Comparison of ENCODE assay signal across 7 cellular contexts in genomic region chr16:13036600-13036999, GRCh38.
DNase-seq lines count a peak whose midpoint lies in the region; ATAC-seq and TF ChIP-seq lines count a peak whose summit lies in the region.

No MANE protein-coding gene starts in this region.

- no peak overlapping the region for H3K27ac Mint-ChIP-seq in progenitor cell of endocrine pancreas

- H3K27me3 ChIP-seq in HCT116 (ENCODE audit: insufficient read depth, low read length) (no peaks in the 10 kb centered on the region), NT2/D1 (ENCODE audit: insufficient read depth, insufficient read length) (no peaks in the 10 kb centered on the region)

- BruUV-seq in HCT116 (replicated peaks; lab: Mats Ljungman, UMichigan), result no TSS peak

- no peaks in the 10 kb centered on the region for H3K36me3 Mint-ChIP-seq in progenitor cell of endocrine pancreas (ENCODE audit: insufficient read depth)

- no peaks in the 10 kb centered on the region for H3K27me3 Mint-ChIP-seq in progenitor cell of endocrine pancreas

- H3K4me3 Mint-ChIP-seq in progenitor cell of endocrine pancreas (ENCODE audit: low read depth), result no peak overlapping the region

- POLR2A ChIA-PET in HCT116 (lab: Charles Lee), result no interaction called here

- intact Hi-C loops in HCT116 (cut with micrococcal nuclease), result no loop called here

- H3K4me3 ChIP-seq in HCT116 (replicated peaks in 1 of 2; ENCODE audit: low read depth in 1 of 2, low read length in 2 of 2) (no peak overlapping the region), NT2/D1 (ENCODE audit: insufficient read length, low read depth) (no peak overlapping the region)

- H3K9ac ChIP-seq in HCT116 (ENCODE audit: low read length) (no peak overlapping the region), NT2/D1 (ENCODE audit: insufficient read length, low read depth) (no peak overlapping the region)

- RAD21 ChIA-PET in HCT116 (lab: Charles Lee; ENCODE audit: low non-redundant PET in 1 of 2, low total read pairs in 2 of 2, uncharacterized antibody in 2 of 2, unreplicated experiment in 2 of 2), result no interaction called here

- TF ChIP-seq CTCF in HCT116 (IDR thresholded peaks at IDR 0.05 in 2 of 3, conservative IDR thresholded peaks at IDR 0.05 in 1 of 3; ENCODE audit: borderline replicate concordance in 1 of 3, insufficient read depth in 1 of 3, low read depth in 2 of 3, low read length in 2 of 3), result no peak
- no peak for TF ChIP-seq CTCF in progenitor cell of endocrine pancreas (IDR thresholded peaks at IDR 0.05; ENCODE audit: unreplicated experiment)

- no peaks in the 10 kb centered on the region for H3K9me2 ChIP-seq in HCT116 (ENCODE audit: insufficient read depth)

- no peaks in the 10 kb centered on the region for H3K79me2 ChIP-seq in HCT116 (ENCODE audit: insufficient read depth, low read length)

- H2AFZ ChIP-seq in HCT116 (ENCODE audit: low read depth, low read length, poor library complexity, severe bottlenecking), result no peak overlapping the region

- no peak for TF ChIP-seq RAD21 in HCT116 (IDR thresholded peaks at IDR 0.05; ENCODE audit: low read depth)

- H3K9me3 ChIP-seq in HCT116 (ENCODE audit: control insufficient read depth in 1 of 2, insufficient read depth in 1 of 2, low read depth in 1 of 2, low read length in 2 of 2) (no peaks in the 10 kb centered on the region), NT2/D1 (ENCODE audit: insufficient read depth, low read length) (no peaks in the 10 kb centered on the region)

- H3K9me3 Mint-ChIP-seq in progenitor cell of endocrine pancreas (ENCODE audit: low read depth), result peaks cover 4% of the 10 kb centered on the region

- TF ChIP-seq POLR2A in HCT116 (IDR thresholded peaks at IDR 0.05; ENCODE audit: borderline replicate concordance, extremely low read depth, insufficient read depth, insufficient read length), result no peak

- no peaks in the 10 kb centered on the region for H3K4me1 ChIP-seq in HCT116 (ENCODE audit: control insufficient read depth in 1 of 2, insufficient read depth in 2 of 2, low read length in 2 of 2)
- no peaks in the 10 kb centered on the region for H3K4me1 ChIP-seq in NT2/D1 (ENCODE audit: insufficient read depth, insufficient read length)

- H3K27ac ChIP-seq in HCT116 (ENCODE audit: low read depth, low read length) (no peak overlapping the region), caudate nucleus (ENCODE audit: low read depth, low read length) (no peak overlapping the region)

- DNase-seq in HCT116 (ENCODE audit: low read depth, low spot score) (no peak), NT2/D1 (ENCODE audit: low read depth, low spot score) (peak; percentile 66), dermis blood vessel endothelial cell (peak; percentile 49), progenitor cell of endocrine pancreas (ENCODE audit: low spot score, unreplicated experiment) (peak; percentile 56), caudate nucleus (lab: John Stamatoyannopoulos, UW) (no peak)
- no peak for DNase-seq in effector CD8-positive, alpha-beta T cell (lab: John Stamatoyannopoulos, UW)

- no peaks in the 10 kb centered on the region for H3K36me3 ChIP-seq in HCT116 (ENCODE audit: control insufficient read depth in 1 of 2, insufficient read depth in 2 of 2, low read length in 2 of 2)
- H3K36me3 ChIP-seq in NT2/D1 (ENCODE audit: insufficient read depth, insufficient read length, low read length), result no peaks in the 10 kb centered on the region

- no peaks in the 10 kb centered on the region for H4K20me1 ChIP-seq in HCT116 (ENCODE audit: insufficient read depth)

- ATAC-seq in HCT116 (no peak), HG03045 (IDR thresholded peaks at IDR 0.05; ENCODE audit: unreplicated experiment) (no peak)

- H3K4me1 Mint-ChIP-seq in progenitor cell of endocrine pancreas (ENCODE audit: low read depth), result no peaks in the 10 kb centered on the region

- no peak overlapping the region for H3K4me2 ChIP-seq in HCT116 (ENCODE audit: low read length)

- CTCF ChIA-PET in HCT116 (lab: Charles Lee), result no interaction called here

TF ChIP-seq in HCT116, 20 proteins besides CTCF, POLR2A, EP300 and RAD21:
- TF ChIP-seq ZFX (IDR thresholded peaks at IDR 0.05) (no peak), REST (IDR thresholded peaks at IDR 0.05; ENCODE audit: low read depth) (peak; percentile 83)
TF ChIP-seq in HCT116: peak in this region for 1.

Comparison
In these comparisons a context has a peak if more than half of its experiments do, and no peak if none do; other contexts are left out.
1. DNase-seq: peak in NT2/D1 (single experiment), dermis blood vessel endothelial cell (single experiment) and progenitor cell of endocrine pancreas (single experiment); none in HCT116 (single experiment), caudate nucleus (0 of 61) and effector CD8-positive, alpha-beta T cell (single experiment).